Comparison of ENCODE assay signal across 8 cellular contexts in genomic region chrX:81121513-81122363, GRCh38.
DNase-seq lines count a peak whose midpoint lies in the region; ATAC-seq and TF ChIP-seq lines count a peak whose summit lies in the region.

No MANE protein-coding gene starts in this region.

- H3K4me3 ChIP-seq in osteoblast (ENCODE audit: insufficient read depth, low read length), result peak overlapping the region; percentile 64
- peak overlapping the region; percentile 82 for H3K4me3 ChIP-seq in thoracic aorta

- peak overlapping the region; percentile 54 for H3K27ac ChIP-seq in KOPT-K1 (ENCODE audit: low read depth, low read length, poor library complexity, severe bottlenecking)
- no peak overlapping the region for H3K27ac ChIP-seq in osteoblast (ENCODE audit: low read depth, low read length)
- peak overlapping the region in 1 of 2 donors; percentile 47 for H3K27ac ChIP-seq in thoracic aorta

- H3K4me2 ChIP-seq in osteoblast (ENCODE audit: insufficient read depth, low read length), result peak overlapping the region; percentile 78

- no peaks in the 10 kb centered on the region for H3K36me3 ChIP-seq in KOPT-K1 (ENCODE audit: insufficient read depth, low read length)
- no peaks in the 10 kb centered on the region for H3K36me3 ChIP-seq in osteoblast (ENCODE audit: insufficient read depth, low read length)
- H3K36me3 ChIP-seq in thoracic aorta, result no peaks in the 10 kb centered on the region

- no peaks in the 10 kb centered on the region for H4K20me1 ChIP-seq in osteoblast (ENCODE audit: insufficient read depth, low read length)

- no peaks in the 10 kb centered on the region for H3K9me3 Mint-ChIP-seq in activated naive CD8-positive, alpha-beta T cell (ENCODE audit: low read depth)

- peak overlapping the region; percentile 93 for H2AFZ ChIP-seq in osteoblast (ENCODE audit: low read length)

- no peaks in the 10 kb centered on the region for H3K27me3 Mint-ChIP-seq in activated naive CD8-positive, alpha-beta T cell

- TF ChIP-seq CTCF in osteoblast (IDR thresholded peaks at IDR 0.05; ENCODE audit: extremely low read depth, low read depth, low read length) (no peak), thoracic aorta (IDR thresholded peaks at IDR 0.05) (no peak)

- no peaks in the 10 kb centered on the region for H3K36me3 Mint-ChIP-seq in activated naive CD8-positive, alpha-beta T cell

- H3K27ac Mint-ChIP-seq in activated naive CD8-positive, alpha-beta T cell, result peak overlapping the region; percentile 70

- peak; percentile 96 for ATAC-seq in GM21825 (IDR thresholded peaks at IDR 0.05; ENCODE audit: unreplicated experiment)
- ATAC-seq in SK-N-SH treated with all-trans-retinoic acid at 6 μM for 48 hours, result peak; percentile 98
- peak; percentile 100 for ATAC-seq in Right ventricle myocardium inferior
- ATAC-seq in thoracic aorta (ENCODE audit: insufficient number of reproducible peaks, low FRiP score, low read depth), result peak; percentile 97

- peaks cover 12% of the 10 kb centered on the region for H3K4me1 Mint-ChIP-seq in activated naive CD8-positive, alpha-beta T cell (ENCODE audit: low read depth)

- H3K27me3 ChIP-seq in osteoblast (ENCODE audit: insufficient read depth, low read length) (peaks cover 3% of the 10 kb centered on the region), thoracic aorta (replicated peaks; ENCODE audit: insufficient read depth) (no peaks in the 10 kb centered on the region)

- no peaks in the 10 kb centered on the region for H3K79me2 ChIP-seq in osteoblast (ENCODE audit: insufficient read depth, low read length)

- H3K4me1 ChIP-seq in osteoblast (ENCODE audit: insufficient read depth, low read length) (peaks cover 9% of the 10 kb centered on the region), thoracic aorta (ENCODE audit: control insufficient read depth in 1 of 2, low read depth in 2 of 2) (no peaks in the 10 kb centered on the region)

- DNase-seq in EH (ENCODE audit: low read depth) (peak; percentile 86), Right ventricle myocardium inferior (ENCODE audit: missing footprints) (peak; percentile 92), osteoblast (ENCODE audit: insufficient read length, low spot score, missing footprints) (peak; percentile 89), thoracic aorta (ENCODE audit: low spot score) (peak; percentile 40)

- peak overlapping the region; percentile 97 for H3K4me3 Mint-ChIP-seq in activated naive CD8-positive, alpha-beta T cell

- H3K9me3 ChIP-seq in KOPT-K1 (ENCODE audit: insufficient read depth, low read length, poor library complexity, severe bottlenecking) (no peaks in the 10 kb centered on the region), osteoblast (ENCODE audit: low read depth, low read length) (no peaks in the 10 kb centered on the region), thoracic aorta (no peaks in the 10 kb centered on the region)

- intact Hi-C loops in Right ventricle myocardium inferior (cut with DNase I), result no loop called here

TF ChIP-seq in SK-N-SH treated with all-trans-retinoic acid at 6 μM for 48 hours, 23 proteins besides CTCF, POLR2A, EP300 and RAD21:
- no peak for TF ChIP-seq TCF4 (CRISPR knock-in tag; IDR thresholded peaks at IDR 0.05; ENCODE audit: borderline replicate concordance)
- TF ChIP-seq ZFP30 (CRISPR knock-in tag; IDR thresholded peaks at IDR 0.05), result no peak
- TF ChIP-seq PATZ1 (CRISPR knock-in tag; IDR thresholded peaks at IDR 0.05; ENCODE audit: borderline replicate concordance), result no peak

Comparison
In these comparisons a context has a peak if more than half of its experiments do, and no peak if none do; other contexts are left out.
1. DNase-seq: peak in every context shown above with its lines; median percentile 92 in Right ventricle myocardium inferior; 89 in osteoblast; 86 in EH; 40 in thoracic aorta.